In genomic region chr4:120723986-120724385, GRCh38 we compare ENCODE assay signal across 12 cellular contexts.
"Had no signal": no experiment of that assay in that cellular context is flagged by ENCODE, and none has a peak within 500 bp of the region (broad histone marks: within the 10 kb centered on the region; RNA-seq: fewer than 3 reads in every experiment).

No MANE protein-coding gene starts in this region.

- H3K9me3 ChIP-seq: heart left ventricle, left lung, upper lobe of right lung had no signal

- DNase-seq: activated CD4-positive, alpha-beta T cell treated with anti-CD3 and anti-CD28 coated beads, Interleukin-2, amount 50 U/mL, for 4 hours; activated CD4-positive, CD25-positive, alpha-beta regulatory T cell treated with anti-CD3 and anti-CD28 coated beads, Interleukin-2, amount 50 U/mL, for 72 hours; activated effector memory CD4-positive, alpha-beta T cell treated with Interleukin-2 at 50 U/mL for 16 hours; activated T-cell treated with anti-CD3 and anti-CD28 coated beads, Interleukin-2, amount 50 U/mL, for 1 hour; amygdala; brain microvascular endothelial cell; heart left ventricle; left lung; nephron progenitor cell; stimulated activated CD4-positive, alpha-beta T cell treated with anti-CD3 and anti-CD28 coated beads, Interleukin-2, amount 100 ng/mL, for 48 hours; stimulated activated naive CD4-positive, alpha-beta T cell treated with Interleukin-2 at 50 U/mL for 16 hours; upper lobe of right lung had no signal

- H3K4me1 ChIP-seq: left lung had no signal

- H3K27me3 ChIP-seq: brain microvascular endothelial cell, heart left ventricle, left lung, upper lobe of right lung had no signal

- H3K27ac ChIP-seq: brain microvascular endothelial cell, heart left ventricle, left lung, upper lobe of right lung had no signal

- H3K4me3 ChIP-seq: heart left ventricle, left lung, upper lobe of right lung had no signal

- H3K36me3 ChIP-seq: brain microvascular endothelial cell, heart left ventricle, left lung, upper lobe of right lung had no signal
